ENCODE assay signal across 8 cellular contexts in the genomic region with DNA sequence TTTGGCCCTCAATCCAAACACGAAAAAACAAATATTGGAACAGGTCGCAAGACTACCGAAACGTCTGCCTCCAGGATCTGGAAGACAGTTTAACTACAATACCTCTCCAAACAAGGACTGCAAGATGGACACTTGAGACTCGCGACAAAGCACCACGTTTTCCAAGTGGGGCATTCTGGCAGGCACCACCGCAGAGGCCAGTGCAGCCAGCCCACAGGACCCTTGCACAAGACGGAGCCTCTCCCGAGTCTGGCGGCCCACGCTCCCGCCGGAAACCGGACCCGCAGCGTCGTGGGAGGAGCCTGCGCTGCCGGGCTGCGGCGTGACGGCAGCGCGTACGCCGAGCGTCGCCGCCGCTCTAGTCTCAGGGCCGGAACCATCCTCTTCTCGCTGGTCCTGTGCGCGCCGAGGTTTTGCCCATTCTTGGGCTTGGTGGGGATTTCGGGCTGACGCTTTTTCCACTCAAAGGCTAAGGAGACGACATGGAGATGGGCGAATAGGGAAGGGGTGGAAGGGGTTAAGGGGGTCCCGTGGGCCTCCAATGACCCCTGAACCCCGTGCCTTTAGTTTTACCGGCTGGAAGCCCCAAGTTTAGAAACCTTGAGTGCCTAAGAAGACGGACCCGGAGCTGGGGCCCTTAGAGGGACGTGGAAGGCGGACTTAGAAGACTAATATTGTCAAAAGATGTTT. TPM values are rescaled to one million over a fixed set of nuclear protein-coding genes. Genes with fewer than 3 reads are reported as not detected.
DNase-seq lines count a peak whose midpoint lies in the region; ATAC-seq and TF ChIP-seq lines count a peak whose summit lies in the region.

A gene (minus strand): TSS at position 283 of the 690 bp plus-strand sequence. CDS start 109 bp downstream, at position 174.

- peak within 1 kb of the TSS; percentile 80 to 88 for H3K27ac ChIP-seq in coronary artery

- ATAC-seq in GM19025 (IDR thresholded peaks at IDR 0.05; ENCODE audit: low read depth, unreplicated experiment) (peak; percentile 100), HG03280 (IDR thresholded peaks at IDR 0.05; ENCODE audit: unreplicated experiment) (peak; percentile 100), left lobe of liver (peak; percentile 100)

- no peak for TF ChIP-seq CTCF in coronary artery (IDR thresholded peaks at IDR 0.05)

- DNase-seq in AG20443 (ENCODE audit: low spot score), result peak; percentile 98
- DNase-seq in NCI-H510A (lab: John Stamatoyannopoulos, UW), result peak; percentile 45
- DNase-seq in activated CD4-positive, alpha-beta T cell treated with anti-CD3 and anti-CD28 coated beads for 4 hours, result peak; percentile 68 to 70
- DNase-seq in coronary artery (ENCODE audit: low spot score), result peak; percentile 84
- DNase-seq in left lobe of liver (ENCODE audit: low spot score), result peak; percentile 79
- DNase-seq in stimulated activated CD4-positive, alpha-beta T cell treated with anti-CD3 and anti-CD28 coated beads, Interleukin-2, amount 100 ng/mL, for 4 hours (ENCODE audit: low read depth), result peak; percentile 59

- peak within 1 kb of the TSS; percentile 92 for H3K4me3 ChIP-seq in coronary artery

RNA-seq across cellular contexts. Expression of the gene that starts here (rescaled TPM):
- 13.9 TPM for total RNA-seq in left lobe of liver

Comparison
In these comparisons a context has a peak if more than half of its experiments do, and no peak if none do; other contexts are left out.
1. Peak in every context shown above with its lines: DNase-seq, ATAC-seq, H3K4me3 ChIP-seq and H3K27ac ChIP-seq.
2. DNase-seq: peak in every context shown above with its lines; median percentile 98 in AG20443; 84 in coronary artery; 79 in left lobe of liver; 69 in activated CD4-positive, alpha-beta T cell treated with anti-CD3 and anti-CD28 coated beads for 4 hours; 59 in stimulated activated CD4-positive, alpha-beta T cell treated with anti-CD3 and anti-CD28 coated beads, Interleukin-2, amount 100 ng/mL, for 4 hours; 45 in NCI-H510A.